ENCODE assay signal across 20 cellular contexts in genomic region chr2:150596071-150596470, GRCh38.
DNase-seq lines count a peak whose midpoint lies in the region; ATAC-seq and TF ChIP-seq lines count a peak whose summit lies in the region.
"Had no signal": no experiment of that assay in that cellular context is flagged by ENCODE, and none has a peak within 500 bp of the region (broad histone marks: within the 10 kb centered on the region; RNA-seq: fewer than 3 reads in every experiment).

No MANE protein-coding gene starts in this region.

- H3K27me3 Mint-ChIP-seq in HFFc6 (ENCODE audit: insufficient read depth), result no peaks in the 10 kb centered on the region
- no peaks in the 10 kb centered on the region for H3K27me3 Mint-ChIP-seq in chondrocyte (ENCODE audit: low read depth)
- H3K27me3 Mint-ChIP-seq in CD14-positive monocyte (ENCODE audit: low read depth in 3 of 3), result peaks cover 0 to 2% (median 2%) of the 10 kb centered on the region in 3 donors

- H3K9me3 Mint-ChIP-seq in HFFc6 (no peaks in the 10 kb centered on the region), chondrocyte (ENCODE audit: low read depth) (peaks cover 2% of the 10 kb centered on the region), CD14-positive monocyte (peaks cover 0 to 2% (median 0%) of the 10 kb centered on the region in 7 donors)

- H3K36me3 Mint-ChIP-seq in HFFc6 (ENCODE audit: low read depth) (no peaks in the 10 kb centered on the region; the same call in 1 of the 2 replicates), chondrocyte (ENCODE audit: low read depth) (no peaks in the 10 kb centered on the region), CD14-positive monocyte (no peaks in the 10 kb centered on the region)

- H3K4me3 Mint-ChIP-seq in HFFc6, result peak overlapping the region; percentile 42
- H3K4me3 Mint-ChIP-seq in chondrocyte (ENCODE audit: unreplicated experiment), result peak overlapping the region; percentile 10
- no peak overlapping the region for H3K4me3 Mint-ChIP-seq in CD14-positive monocyte

- H3K27ac Mint-ChIP-seq in HFFc6 (peak overlapping the region; percentile 66), chondrocyte (ENCODE audit: unreplicated experiment) (peak overlapping the region; percentile 90), CD14-positive monocyte (no peak overlapping the region)

- H3K4me1 Mint-ChIP-seq in HFFc6 (ENCODE audit: low read depth), result peaks cover 85% of the 10 kb centered on the region
- H3K4me1 Mint-ChIP-seq in chondrocyte (ENCODE audit: low read depth), result peaks cover 69% of the 10 kb centered on the region
- H3K4me1 Mint-ChIP-seq in CD14-positive monocyte, result no peaks in the 10 kb centered on the region

- no peak for ATAC-seq in Right ventricle myocardium inferior
- ATAC-seq: gastrocnemius medialis, left ventricle myocardium superior, Panc1 had no signal

- peak; percentile 54 for DNase-seq in AG08395 (ENCODE audit: low spot score)
- DNase-seq in HFFc6, result peak; percentile 63
- no peak for DNase-seq in chondrocyte (ENCODE audit: low spot score)
- peak; percentile 75 for DNase-seq in myocyte (ENCODE audit: low read depth)
- DNase-seq in CD14-positive monocyte (ENCODE audit: low spot score), result no peak
- DNase-seq in Right ventricle myocardium inferior (ENCODE audit: missing footprints), result no peak
- DNase-seq in mucosa of gallbladder (ENCODE audit: low spot score), result no peak
- DNase-seq in C1 segment of cervical spinal cord (lab: John Stamatoyannopoulos, UW), result no peak
- DNase-seq: activated CD4-positive, alpha-beta T cell treated with anti-CD3 and anti-CD28 coated beads, Interleukin-2, amount 50 U/mL, for 1 hour; activated CD8-positive, alpha-beta memory T cell treated with anti-CD3 and anti-CD28 coated beads, Interleukin-2, amount 50 U/mL, for 48 hours; activated gamma-delta T cell; AML-193; amygdala; gastrocnemius medialis; GF-D8; left ventricle myocardium superior; NCI-H748 treated with DMSO at 0.1 percent for 48 hours; ovary; stimulated activated CD4-positive, alpha-beta T cell treated with anti-CD3 and anti-CD28 coated beads, Interleukin-4, amount 100 ng/mL, for 1 hour had no signal

- intact Hi-C loops in CD14-positive monocyte (cut with micrococcal nuclease), result no loop called here
- intact Hi-C loops in Right ventricle myocardium inferior (cut with DNase I), result no loop called here

- no peak for TF ChIP-seq CTCF in HFFc6 (IDR thresholded peaks at IDR 0.05)
- TF ChIP-seq CTCF in chondrocyte (IDR thresholded peaks at IDR 0.05), result no peak
- TF ChIP-seq CTCF in CD14-positive monocyte (IDR thresholded peaks at IDR 0.05), result no peak

Comparison
In these comparisons a context has a peak if more than half of its experiments do, and no peak if none do; other contexts are left out.
1. DNase-seq: peak in AG08395 (single experiment), HFFc6 (single experiment) and myocyte (single experiment); none in chondrocyte (single experiment), CD14-positive monocyte (single experiment), Right ventricle myocardium inferior (single experiment), mucosa of gallbladder (single experiment) and C1 segment of cervical spinal cord (0 of 14).
2. H3K27ac Mint-ChIP-seq: peak in HFFc6 (single experiment) and chondrocyte (single experiment); none in CD14-positive monocyte (0 of 7).
3. H3K4me3 Mint-ChIP-seq: peak in HFFc6 (single experiment) and chondrocyte (single experiment); none in CD14-positive monocyte (0 of 2).